8 cellular contexts compared by ENCODE assay signal in genomic region chr5:50710838-50711237, GRCh38. TPM values are rescaled to one million over a fixed set of nuclear protein-coding genes. Genes with fewer than 3 reads are reported as not detected.
DNase-seq lines count a peak whose midpoint lies in the region; ATAC-seq and TF ChIP-seq lines count a peak whose summit lies in the region.

No MANE protein-coding gene starts in this region.

- H3K79me2 ChIP-seq in OCI-LY3 (ENCODE audit: low read length): peaks cover 6% of the 10 kb centered on the region; the same call in 1 of the 2 replicates

- peak overlapping the region; percentile 56 for H3K4me2 ChIP-seq in OCI-LY3 (ENCODE audit: low read length)

- no peaks in the 10 kb centered on the region for H3K27me3 Mint-ChIP-seq in naive thymus-derived CD8-positive, alpha-beta T cell

- no peaks in the 10 kb centered on the region for H3K9me3 Mint-ChIP-seq in naive thymus-derived CD8-positive, alpha-beta T cell

- H3K27ac ChIP-seq in HEK293 (ENCODE audit: extremely low read depth, low read depth, low read length): no peak overlapping the region
- H3K27ac ChIP-seq in OCI-LY3 (ENCODE audit: low read length): no peak overlapping the region

- H3K9ac ChIP-seq in OCI-LY3 (ENCODE audit: low read length): no peak overlapping the region

- H3K4me1 Mint-ChIP-seq in naive thymus-derived CD8-positive, alpha-beta T cell: peaks cover 40 to 90% (median 80%) of the 10 kb centered on the region in 4 donors

- ATAC-seq in GM18519 (IDR thresholded peaks at IDR 0.05; ENCODE audit: low FRiP score, unreplicated experiment): peak; percentile 9
- ATAC-seq in naive thymus-derived CD8-positive, alpha-beta T cell: peak; percentile 27 to 32
- no peak for ATAC-seq in esophagus mucosa
- no peak for ATAC-seq in GM19463 (IDR thresholded peaks at IDR 0.05; ENCODE audit: unreplicated experiment)
- no peak for ATAC-seq in left lobe of liver

- DNase-seq in naive thymus-derived CD8-positive, alpha-beta T cell: peak in 1 of 10 donors; percentile 16
- DNase-seq in DMS 273 (lab: John Stamatoyannopoulos, UW; ENCODE audit: unreplicated experiment): no peak
- no peak for DNase-seq in left lobe of liver (ENCODE audit: low spot score)

- H3K4me3 ChIP-seq in HEK293 (ENCODE audit: low read depth, low read length): no peak overlapping the region
- peak overlapping the region; percentile 38; the same call in 1 of the 2 replicates for H3K4me3 ChIP-seq in OCI-LY3 (ENCODE audit: low read length)

- CTCF ChIA-PET in HEK293 (lab: Yijun Ruan, JAX): interaction anchor here (0.7 kb wide), 1 partner anchor 48 kb away, joined by 7 read pairs; no protein-coding TSS in a partner anchor

- TF ChIP-seq CTCF in HEK293 (tag by site-specific recombination; IDR thresholded peaks at IDR 0.05) (no peak), OCI-LY3 (IDR thresholded peaks at IDR 0.05; ENCODE audit: low read depth, low read length) (no peak)

- no peaks in the 10 kb centered on the region for H4K20me1 ChIP-seq in OCI-LY3 (ENCODE audit: insufficient read depth, low read length)

- H3K36me3 Mint-ChIP-seq in naive thymus-derived CD8-positive, alpha-beta T cell: peaks cover 0 to 2% (median 0%) of the 10 kb centered on the region in 3 donors

- H3K9me3 ChIP-seq in HEK293 (ENCODE audit: control insufficient read depth, insufficient read depth, low read depth, low read length): no peaks in the 10 kb centered on the region
- H3K9me3 ChIP-seq in OCI-LY3 (ENCODE audit: insufficient read depth, low read length): no peaks in the 10 kb centered on the region

- H3K4me3 Mint-ChIP-seq in naive thymus-derived CD8-positive, alpha-beta T cell: peak overlapping the region; percentile 73 to 92 (median 88)

- no peaks in the 10 kb centered on the region for H3K27me3 ChIP-seq in OCI-LY3 (ENCODE audit: low read depth, low read length)

- no peaks in the 10 kb centered on the region; a peak in 1 of 3 replicates for H3K36me3 ChIP-seq in HEK293 (ENCODE audit: control insufficient read depth in 2 of 2, insufficient read depth in 1 of 2, low read length in 2 of 2)
- no peaks in the 10 kb centered on the region for H3K36me3 ChIP-seq in OCI-LY3 (replicated peaks; ENCODE audit: low read depth, low read length)

- POLR2A ChIA-PET in HEK293 (lab: Yijun Ruan, JAX): no interaction called here
- POLR2A ChIA-PET in naive thymus-derived CD8-positive, alpha-beta T cell (lab: Charles Lee): interaction anchor here (0.9 to 1.5 kb wide), 4 partner anchors 10 to 43 kb away, joined by 3 to 8 read pairs (median 4); no protein-coding TSS in a partner anchor

- H2AFZ ChIP-seq in OCI-LY3 (ENCODE audit: low read depth, low read length): no peak overlapping the region

- H3K27ac Mint-ChIP-seq in naive thymus-derived CD8-positive, alpha-beta T cell: peak overlapping the region; percentile 88 to 98 (median 96)

- H3K4me1 ChIP-seq in HEK293 (ENCODE audit: control insufficient read depth, insufficient read depth, low read length) (peaks cover 19% of the 10 kb centered on the region), OCI-LY3 (ENCODE audit: low read length) (peaks cover 20% of the 10 kb centered on the region)

TF ChIP-seq in HEK293, 187 proteins besides CTCF, POLR2A, EP300 and RAD21 (continues in another document):
- TF ChIP-seq ZNF274 (IDR thresholded peaks at IDR 0.05; ENCODE audit: low read length) (no peak), ZNF274 (tag by site-specific recombination; IDR thresholded peaks at IDR 0.05; ENCODE audit: borderline replicate concordance) (no peak), ZNF473 (tag by site-specific recombination; IDR thresholded peaks at IDR 0.05) (no peak), ZNF239 (tag by site-specific recombination; IDR thresholded peaks at IDR 0.05) (no peak), ZNF777 (tag by site-specific recombination; IDR thresholded peaks at IDR 0.05; ENCODE audit: borderline replicate concordance) (no peak), PRDM1 (tag by site-specific recombination; IDR thresholded peaks at IDR 0.05) (no peak), OSR2 (tag by site-specific recombination; IDR thresholded peaks at IDR 0.05) (0 out of 2 replicates have a peak, but pooled peaks have one; percentile 16), ZNF23 (tag by site-specific recombination; IDR thresholded peaks at IDR 0.05; ENCODE audit: borderline replicate concordance) (no peak), SCRT2 (tag by site-specific recombination; IDR thresholded peaks at IDR 0.05) (no peak), ATF2 (tag by site-specific recombination; IDR thresholded peaks at IDR 0.05; ENCODE audit: low read depth) (no peak), GFI1B (tag by site-specific recombination; IDR thresholded peaks at IDR 0.05) (no peak), BCL11B (tag by site-specific recombination; IDR thresholded peaks at IDR 0.05; ENCODE audit: low read depth) (no peak), ZNF660 (tag by site-specific recombination; IDR thresholded peaks at IDR 0.05) (0 out of 2 replicates have a peak, but pooled peaks have one; percentile 23), ZNF146 (tag by site-specific recombination; IDR thresholded peaks at IDR 0.05) (no peak), ZBTB8A (tag by site-specific recombination; IDR thresholded peaks at IDR 0.05) (no peak)
- TF ChIP-seq, protein P1, sequence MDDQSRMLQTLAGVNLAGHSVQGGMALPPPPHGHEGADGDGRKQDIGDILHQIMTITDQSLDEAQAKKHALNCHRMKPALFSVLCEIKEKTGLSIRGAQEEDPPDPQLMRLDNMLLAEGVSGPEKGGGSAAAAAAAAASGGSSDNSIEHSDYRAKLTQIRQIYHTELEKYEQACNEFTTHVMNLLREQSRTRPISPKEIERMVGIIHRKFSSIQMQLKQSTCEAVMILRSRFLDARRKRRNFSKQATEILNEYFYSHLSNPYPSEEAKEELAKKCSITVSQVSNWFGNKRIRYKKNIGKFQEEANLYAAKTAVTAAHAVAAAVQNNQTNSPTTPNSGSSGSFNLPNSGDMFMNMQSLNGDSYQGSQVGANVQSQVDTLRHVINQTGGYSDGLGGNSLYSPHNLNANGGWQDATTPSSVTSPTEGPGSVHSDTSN (CRISPR knock-in tag; IDR thresholded peaks at IDR 0.05): no peak
- TF ChIP-seq, protein P2, sequence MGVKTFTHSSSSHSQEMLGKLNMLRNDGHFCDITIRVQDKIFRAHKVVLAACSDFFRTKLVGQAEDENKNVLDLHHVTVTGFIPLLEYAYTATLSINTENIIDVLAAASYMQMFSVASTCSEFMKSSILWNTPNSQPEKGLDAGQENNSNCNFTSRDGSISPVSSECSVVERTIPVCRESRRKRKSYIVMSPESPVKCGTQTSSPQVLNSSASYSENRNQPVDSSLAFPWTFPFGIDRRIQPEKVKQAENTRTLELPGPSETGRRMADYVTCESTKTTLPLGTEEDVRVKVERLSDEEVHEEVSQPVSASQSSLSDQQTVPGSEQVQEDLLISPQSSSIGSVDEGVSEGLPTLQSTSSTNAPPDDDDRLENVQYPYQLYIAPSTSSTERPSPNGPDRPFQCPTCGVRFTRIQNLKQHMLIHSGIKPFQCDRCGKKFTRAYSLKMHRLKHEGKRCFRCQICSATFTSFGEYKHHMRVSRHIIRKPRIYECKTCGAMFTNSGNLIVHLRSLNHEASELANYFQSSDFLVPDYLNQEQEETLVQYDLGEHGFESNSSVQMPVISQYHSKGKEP (tag by site-specific recombination; IDR thresholded peaks at IDR 0.05): no peak
- TF ChIP-seq, protein P3, sequence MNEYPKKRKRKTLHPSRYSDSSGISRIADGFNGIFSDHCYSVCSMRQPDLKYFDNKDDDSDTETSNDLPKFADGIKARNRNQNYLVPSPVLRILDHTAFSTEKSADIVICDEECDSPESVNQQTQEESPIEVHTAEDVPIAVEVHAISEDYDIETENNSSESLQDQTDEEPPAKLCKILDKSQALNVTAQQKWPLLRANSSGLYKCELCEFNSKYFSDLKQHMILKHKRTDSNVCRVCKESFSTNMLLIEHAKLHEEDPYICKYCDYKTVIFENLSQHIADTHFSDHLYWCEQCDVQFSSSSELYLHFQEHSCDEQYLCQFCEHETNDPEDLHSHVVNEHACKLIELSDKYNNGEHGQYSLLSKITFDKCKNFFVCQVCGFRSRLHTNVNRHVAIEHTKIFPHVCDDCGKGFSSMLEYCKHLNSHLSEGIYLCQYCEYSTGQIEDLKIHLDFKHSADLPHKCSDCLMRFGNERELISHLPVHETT (tag by site-specific recombination; IDR thresholded peaks at IDR 0.05): no peak
- TF ChIP-seq, protein P4, sequence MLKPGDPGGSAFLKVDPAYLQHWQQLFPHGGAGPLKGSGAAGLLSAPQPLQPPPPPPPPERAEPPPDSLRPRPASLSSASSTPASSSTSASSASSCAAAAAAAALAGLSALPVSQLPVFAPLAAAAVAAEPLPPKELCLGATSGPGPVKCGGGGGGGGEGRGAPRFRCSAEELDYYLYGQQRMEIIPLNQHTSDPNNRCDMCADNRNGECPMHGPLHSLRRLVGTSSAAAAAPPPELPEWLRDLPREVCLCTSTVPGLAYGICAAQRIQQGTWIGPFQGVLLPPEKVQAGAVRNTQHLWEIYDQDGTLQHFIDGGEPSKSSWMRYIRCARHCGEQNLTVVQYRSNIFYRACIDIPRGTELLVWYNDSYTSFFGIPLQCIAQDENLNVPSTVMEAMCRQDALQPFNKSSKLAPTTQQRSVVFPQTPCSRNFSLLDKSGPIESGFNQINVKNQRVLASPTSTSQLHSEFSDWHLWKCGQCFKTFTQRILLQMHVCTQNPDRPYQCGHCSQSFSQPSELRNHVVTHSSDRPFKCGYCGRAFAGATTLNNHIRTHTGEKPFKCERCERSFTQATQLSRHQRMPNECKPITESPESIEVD (tag by site-specific recombination; IDR thresholded peaks at IDR 0.05): peak; percentile 23; the same call in 1 of the 2 replicates

RNA-seq across cellular contexts. Expression of gene PARP8, which starts 44.4 kb away (rescaled TPM):
- 100 to 1,000 TPM; 149 to 162 TPM for total RNA-seq in naive thymus-derived CD8-positive, alpha-beta T cell
- 10 to 100 TPM; 61.9 to 87.2 (median 67.0) TPM for polyA plus RNA-seq in naive thymus-derived CD8-positive, alpha-beta T cell
- 10.3 TPM for total RNA-seq in esophagus mucosa
- 5.2 TPM for total RNA-seq in left lobe of liver

Comparison
In these comparisons a context has a peak if more than half of its experiments do, and no peak if none do; other contexts are left out.
1. ATAC-seq: peak in GM18519 (single experiment) and naive thymus-derived CD8-positive, alpha-beta T cell (2 of 2); none in esophagus mucosa (single experiment), GM19463 (single experiment) and left lobe of liver (single experiment).
2. RNA of gene PARP8, which starts 44.4 kb away (total RNA-seq): 149 to 162 TPM in naive thymus-derived CD8-positive, alpha-beta T cell; 10.3 TPM in esophagus mucosa (single experiment) and 5.2 TPM in left lobe of liver (single experiment); every median in the first group is over 10 times any median in the second.